Comparison of ENCODE assay signal across 18 cellular contexts in genomic region chr4:101262683-101263082, GRCh38.
DNase-seq lines count a peak whose midpoint lies in the region; ATAC-seq lines count a peak whose summit lies in the region.
"Had no signal": no experiment of that assay in that cellular context is flagged by ENCODE, and none has a peak within 500 bp of the region (broad histone marks: within the 10 kb centered on the region; RNA-seq: fewer than 3 reads in every experiment).

No MANE protein-coding gene starts in this region.

- no peak overlapping the region for H3K4me2 ChIP-seq in neuronal stem cell (ENCODE audit: insufficient read depth, low read length, poor library complexity, severe bottlenecking)

- no peaks in the 10 kb centered on the region for H3K27me3 ChIP-seq in neuronal stem cell (ENCODE audit: control insufficient read depth in 3 of 3, insufficient read depth in 3 of 3, low read depth in 1 of 3, low read length in 3 of 3)
- H3K27me3 ChIP-seq: pancreas had no signal

- no peaks in the 10 kb centered on the region for H3K9me3 ChIP-seq in neuronal stem cell (replicated peaks in 1 of 2; ENCODE audit: control insufficient read depth in 2 of 2, insufficient read depth in 1 of 2, low read depth in 1 of 2, low read length in 2 of 2)
- H3K9me3 ChIP-seq: pancreas had no signal

- no peak overlapping the region for H3K18ac ChIP-seq in neuronal stem cell (ENCODE audit: low read length)

- no peak overlapping the region for H3K9ac ChIP-seq in neuronal stem cell (ENCODE audit: low read depth, low read length, poor library complexity)

- no peak overlapping the region for H2BK5ac ChIP-seq in neuronal stem cell (ENCODE audit: low read length)

- H3K4me3 ChIP-seq in neuronal stem cell (ENCODE audit: low read length in 2 of 2) = no peak overlapping the region
- H3K4me3 ChIP-seq: pancreas had no signal

- no peaks in the 10 kb centered on the region for H3K36me3 ChIP-seq in neuronal stem cell (replicated peaks in 1 of 2; ENCODE audit: control insufficient read depth in 2 of 2, insufficient read depth in 2 of 2, low read length in 2 of 2)
- H3K36me3 ChIP-seq: pancreas had no signal

- H2BK12ac ChIP-seq in neuronal stem cell (ENCODE audit: low read length) = no peak overlapping the region

- ATAC-seq in GM19467 (IDR thresholded peaks at IDR 0.05; ENCODE audit: unreplicated experiment) = peak; percentile 65
- peak; percentile 45 for ATAC-seq in HG02623 (IDR thresholded peaks at IDR 0.05; ENCODE audit: unreplicated experiment)
- peak; percentile 70 for ATAC-seq in HG03571 (IDR thresholded peaks at IDR 0.05; ENCODE audit: unreplicated experiment)
- no peak for ATAC-seq in HG02588 (IDR thresholded peaks at IDR 0.05; ENCODE audit: unreplicated experiment)
- ATAC-seq: pancreas; stimulated activated memory B cell treated with anti-CD40 and anti-IgM and Interleukin-4, amounts not matched to agents 10 μg/mL and 1 μg/mL and 100 μg/mL, for 72 hours had no signal

- H3K79me1 ChIP-seq in neuronal stem cell (ENCODE audit: low read depth, low read length) = no peaks in the 10 kb centered on the region

- no peak overlapping the region for H4K8ac ChIP-seq in neuronal stem cell (ENCODE audit: low read depth, low read length)

- DNase-seq in neuronal stem cell (ENCODE audit: low spot score) (peak; percentile 8), NCI-H524 (lab: John Stamatoyannopoulos, UW) (no peak), hippocampal formation (lab: John Stamatoyannopoulos, UW) (no peak), HuH-7.5 (ENCODE audit: low spot score) (no peak)
- DNase-seq: activated CD4-positive, alpha-beta T cell treated with anti-CD3 and anti-CD28 coated beads for 48 hours; activated naive CD8-positive, alpha-beta T cell treated with anti-CD3 and anti-CD28 coated beads, Interleukin-2, amount 10 ng/mL, durations not matched to agents 7 days and 5 days; CD4-positive, alpha-beta T cell; DND-41; H7; NCI-H1694 treated with DMSO at 0.1 percent for 48 hours; OCI-M1; pancreas; trophoblast cell had no signal

- H2BK15ac ChIP-seq in neuronal stem cell (ENCODE audit: low read length) = no peak overlapping the region

- no peak overlapping the region for H3K14ac ChIP-seq in neuronal stem cell (ENCODE audit: low read length)

- H4K91ac ChIP-seq in neuronal stem cell (ENCODE audit: low read depth, low read length, poor library complexity) = no peak overlapping the region

- H2AFZ ChIP-seq in neuronal stem cell (ENCODE audit: low read length) = no peak overlapping the region

- H3K23ac ChIP-seq in neuronal stem cell (ENCODE audit: low read depth, low read length, poor library complexity) = no peak overlapping the region

- no peak overlapping the region for H3K27ac ChIP-seq in neuronal stem cell (replicated peaks; ENCODE audit: low read length)
- H3K27ac ChIP-seq: pancreas had no signal

- H2AK5ac ChIP-seq in neuronal stem cell (ENCODE audit: low read depth, low read length) = no peak overlapping the region

- H3K4me1 ChIP-seq in neuronal stem cell (ENCODE audit: control insufficient read depth in 2 of 2, insufficient read depth in 1 of 2, low read depth in 1 of 2, low read length in 2 of 2) = peaks cover 5 to 15% of the 10 kb centered on the region in 2 donors

- no peak overlapping the region for H2BK120ac ChIP-seq in neuronal stem cell (ENCODE audit: low read depth, low read length)

- no peak overlapping the region for H3K4ac ChIP-seq in neuronal stem cell (ENCODE audit: low read length)
